ENCODE assay signal across 9 cellular contexts in the genomic region with DNA sequence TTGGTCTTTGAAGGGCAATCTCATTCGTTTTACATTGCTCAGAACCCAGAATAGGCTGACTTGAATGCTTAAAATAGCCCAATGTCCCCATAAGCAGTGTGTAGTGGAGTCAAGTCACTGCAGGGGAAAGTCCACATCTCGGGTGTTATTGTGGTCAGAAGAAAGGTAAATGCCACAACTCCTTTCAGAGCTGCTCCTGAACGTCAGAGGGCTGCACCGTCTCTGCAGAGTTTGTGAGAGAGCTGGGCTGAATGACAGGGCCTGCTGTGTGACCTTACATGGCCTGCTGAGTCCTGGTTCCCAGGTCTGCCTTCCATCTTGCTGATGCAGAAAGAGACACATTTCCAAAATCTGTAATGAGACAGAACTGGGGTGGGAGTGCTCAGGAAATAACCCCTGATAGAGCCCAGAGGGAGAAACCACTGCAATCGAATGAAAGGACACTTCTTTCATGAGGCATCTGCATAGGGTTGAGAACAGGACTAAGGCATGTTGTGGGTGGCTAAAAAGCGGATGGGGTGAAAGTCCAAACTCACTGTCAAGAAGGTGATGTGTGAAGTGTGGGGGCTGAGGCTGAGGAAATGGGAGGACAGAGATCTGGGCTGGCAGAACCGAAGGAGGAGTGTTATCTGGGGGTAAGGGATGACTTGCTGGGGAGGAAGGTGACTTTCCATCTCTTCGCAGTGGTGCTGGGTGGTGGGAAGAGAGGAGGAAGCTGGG. TPM values are rescaled to one million over a fixed set of nuclear protein-coding genes. Genes with fewer than 3 reads are reported as not detected.
DNase-seq lines count a peak whose midpoint lies in the region; ATAC-seq and TF ChIP-seq lines count a peak whose summit lies in the region.
"Had no signal": no experiment of that assay in that cellular context is flagged by ENCODE, and none has a peak within 500 bp of the region (broad histone marks: within the 10 kb centered on the region; RNA-seq: fewer than 3 reads in every experiment).

No MANE protein-coding gene starts in this region.

- no peak overlapping the region for H3K4me2 ChIP-seq in osteoblast (ENCODE audit: insufficient read depth, low read length)
- H3K4me2 ChIP-seq in PC-9: no peak overlapping the region

- H3K9me3 ChIP-seq in mucosa of descending colon: no peaks in the 10 kb centered on the region
- H3K9me3 ChIP-seq in osteoblast (ENCODE audit: low read depth, low read length): no peaks in the 10 kb centered on the region
- H3K9me3 ChIP-seq in PC-9 (ENCODE audit: insufficient read depth, low read depth): no peaks in the 10 kb centered on the region

- H3K27ac ChIP-seq in osteoblast (ENCODE audit: low read depth, low read length) (no peak overlapping the region), PC-9 (no peak overlapping the region)
- H3K27ac ChIP-seq: SK-N-MC had no signal

- TF ChIP-seq CTCF in mucosa of descending colon (IDR thresholded peaks at IDR 0.05) (no peak), osteoblast (IDR thresholded peaks at IDR 0.05; ENCODE audit: extremely low read depth, low read depth, low read length) (no peak), PC-9 (conservative IDR thresholded peaks at IDR 0.05) (no peak), mesothelial cell of epicardium (IDR thresholded peaks at IDR 0.05; ENCODE audit: unreplicated experiment) (no peak)

- no peak for DNase-seq in mucosa of descending colon
- DNase-seq in osteoblast (ENCODE audit: insufficient read length, low spot score, missing footprints): no peak
- DNase-seq in PC-9: no peak
- DNase-seq in mesothelial cell of epicardium (ENCODE audit: low spot score in 2 of 2, unreplicated experiment in 2 of 2): no peak
- no peak for DNase-seq in occipital lobe (lab: John Stamatoyannopoulos, UW)

- H3K4me3 Mint-ChIP-seq in mesothelial cell of epicardium: no peak overlapping the region

- no peak overlapping the region for H3K27ac Mint-ChIP-seq in mesothelial cell of epicardium

- H3F3A ChIP-seq in PC-9 (ENCODE audit: insufficient read depth, low read depth): no peaks in the 10 kb centered on the region

- H3K27me3 Mint-ChIP-seq in mesothelial cell of epicardium (ENCODE audit: low read depth): no peaks in the 10 kb centered on the region

- no peaks in the 10 kb centered on the region for H3K9me3 Mint-ChIP-seq in mesothelial cell of epicardium

- no peaks in the 10 kb centered on the region for H3K36me3 Mint-ChIP-seq in mesothelial cell of epicardium

- no peaks in the 10 kb centered on the region for H3K4me1 ChIP-seq in mucosa of descending colon (ENCODE audit: low read depth)
- H3K4me1 ChIP-seq in osteoblast (ENCODE audit: insufficient read depth, low read length): peaks cover 21% of the 10 kb centered on the region
- H3K4me1 ChIP-seq in PC-9 (replicated peaks; ENCODE audit: insufficient read depth): peaks cover 9% of the 10 kb centered on the region; the same call in 1 of the 2 replicates

- POLR2A ChIA-PET in PC-9 (lab: Charles Lee; ENCODE audit: unreplicated experiment): no interaction called here

- BruUV-seq in PC-9 (replicated peaks; lab: Mats Ljungman, UMichigan): no TSS peak

- no peak overlapping the region for H2AFZ ChIP-seq in osteoblast (ENCODE audit: low read length)
- H2AFZ ChIP-seq in PC-9: no peak overlapping the region

- ATAC-seq in GM18858 (IDR thresholded peaks at IDR 0.05; ENCODE audit: unreplicated experiment) (peak; percentile 86), GM21515 (IDR thresholded peaks at IDR 0.05; ENCODE audit: unreplicated experiment) (peak; percentile 72), HG03354 (IDR thresholded peaks at IDR 0.05; ENCODE audit: poor library complexity, severe bottlenecking, unreplicated experiment) (peak; percentile 75), mucosa of descending colon (peak; percentile 11)

- peaks cover 22% of the 10 kb centered on the region for H3K4me1 Mint-ChIP-seq in mesothelial cell of epicardium

- H3K27me3 ChIP-seq in osteoblast (ENCODE audit: insufficient read depth, low read length) (no peaks in the 10 kb centered on the region), PC-9 (ENCODE audit: insufficient read depth, low read depth) (no peaks in the 10 kb centered on the region)

- H3K9me2 ChIP-seq in PC-9 (ENCODE audit: insufficient read depth): no peaks in the 10 kb centered on the region

- CTCF ChIA-PET in PC-9 (lab: Charles Lee): no interaction called here

- H4K20me1 ChIP-seq in osteoblast (ENCODE audit: insufficient read depth, low read length): no peaks in the 10 kb centered on the region
- H4K20me1 ChIP-seq in PC-9 (ENCODE audit: insufficient read depth): no peaks in the 10 kb centered on the region

- intact Hi-C loops in mucosa of descending colon (cut with DNase I, micrococcal nuclease) (no loop called here), PC-9 (cut with micrococcal nuclease; ENCODE audit: unreplicated experiment) (no loop called here)

- H3K4me3 ChIP-seq in mucosa of descending colon (no peak overlapping the region), osteoblast (ENCODE audit: insufficient read depth, low read length) (no peak overlapping the region), PC-9 (no peak overlapping the region)
- H3K4me3 ChIP-seq: SK-N-MC had no signal

- no peaks in the 10 kb centered on the region for H3K79me2 ChIP-seq in osteoblast (ENCODE audit: insufficient read depth, low read length)
- no peaks in the 10 kb centered on the region for H3K79me2 ChIP-seq in PC-9 (ENCODE audit: low read depth)

- H3K36me3 ChIP-seq in mucosa of descending colon (ENCODE audit: low read depth) (no peaks in the 10 kb centered on the region), osteoblast (ENCODE audit: insufficient read depth, low read length) (no peaks in the 10 kb centered on the region), PC-9 (ENCODE audit: low read depth) (no peaks in the 10 kb centered on the region)

RNA-seq across cellular contexts. Expression of a gene that starts 33.8 kb away (rescaled TPM):
- total RNA-seq in mucosa of descending colon: 1 to 10 TPM in 2 of 3 donors, under 1 TPM in 1; 0.58 to 3.3 (median 1.3) TPM
- total RNA-seq in osteoblast: not detected in 2 replicates
- total RNA-seq in PC-9 (2021): not detected in 2 replicates
- total RNA-seq in mesothelial cell of epicardium: not detected in 3 replicates
- not detected for total RNA-seq in occipital lobe

Comparison
In these comparisons a context has a peak if more than half of its experiments do, and no peak if none do; other contexts are left out.
1. ATAC-seq: peak in every context shown above with its lines; median percentile 86 in GM18858; 75 in HG03354; 72 in GM21515; 11 in mucosa of descending colon.